ENCODE assay signal across 8 cellular contexts in the genomic region with DNA sequence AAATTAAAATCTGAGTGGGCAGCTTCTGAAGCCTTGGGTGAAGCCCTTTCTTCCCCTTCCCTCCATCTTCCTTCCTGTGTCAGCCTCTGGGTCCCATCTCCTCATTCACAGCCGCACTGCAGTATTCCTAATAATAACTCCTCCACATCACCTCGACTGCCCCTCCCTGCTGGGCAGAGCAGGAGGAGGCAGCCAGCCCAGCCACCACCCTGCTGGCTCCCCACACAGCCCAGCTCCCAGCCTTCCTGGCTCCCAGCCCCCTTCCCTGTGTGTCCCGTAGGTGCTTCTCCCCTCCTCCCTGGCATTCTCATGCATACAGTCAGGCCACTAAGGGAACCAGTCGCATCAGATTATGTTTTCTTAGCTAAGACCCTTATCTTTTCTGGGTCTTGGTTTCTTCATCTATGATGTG. TPM values are rescaled to one million over a fixed set of nuclear protein-coding genes. Genes with fewer than 3 reads are reported as not detected.
A peak's percentile ranks its signal among the peaks of the same experiment; 100 is the strongest.
DNase-seq lines count a peak whose midpoint lies in the region; ATAC-seq, FAIRE-seq and TF ChIP-seq lines count a peak whose summit lies in the region.

No MANE protein-coding gene starts in this region.

- SMC1A ChIA-PET in GM12878 (lab: Charles Lee; ENCODE audit: uncharacterized antibody, unreplicated experiment), result interaction anchor here (1.2 to 4.3 kb wide), 5 partner anchors 12 to 146 kb away, joined by 3 to 24 read pairs (median 8); no protein-coding TSS in a partner anchor

- peak overlapping the region; percentile 66 for H3K4me2 ChIP-seq in GM12878 (ENCODE audit: control insufficient read depth, insufficient read depth)

- no peak for FAIRE-seq in GM12878 (lab: Jason Lieb, UNC)

- H3K4me3 ChIP-seq in HFF-Myc (replicated peaks; ENCODE audit: low read depth, low read length) (peak overlapping the region; percentile 1; the same call in 1 of the 2 replicates), GM12878 (no peak overlapping the region), testis (no peak overlapping the region)

- peaks cover 18 to 20% of the 10 kb centered on the region in 2 experiments for H3K36me3 ChIP-seq in GM12878 (ENCODE audit: control insufficient read depth in 2 of 2, insufficient read depth in 2 of 2, low read length in 1 of 2)
- no peaks in the 10 kb centered on the region for H3K36me3 ChIP-seq in testis (ENCODE audit: low read depth, missing control alignments)

- TF ChIP-seq CTCF in HFF-Myc (IDR thresholded peaks at IDR 0.05; ENCODE audit: low read depth, low read length, missing control alignments) (no peak), GM12878 (IDR thresholded peaks at IDR 0.05 in 2 of 3, conservative IDR thresholded peaks at IDR 0.05 in 1 of 3; ENCODE audit: control insufficient read depth in 2 of 3, extremely low read depth in 1 of 3, insufficient read depth in 1 of 3, low read depth in 3 of 3, low read length in 3 of 3) (no peak), testis (IDR thresholded peaks at IDR 0.05) (no peak)

- no TSS peak for BruUV-seq in GM12878 (replicated peaks; lab: Mats Ljungman, UMichigan)

- WGBS in GM12878 (ENCODE audit: insufficient coverage, insufficient replicate concordance, low lambda C conversion rate, missing lambda C conversion rate), result 61% methylated on average over 4 of the region's 4 CpGs
- 25 to 46% methylated on average over 4 of the region's 4 CpGs for WGBS in testis, 2 donors

- H3K79me2 ChIP-seq in GM12878 (ENCODE audit: control insufficient read depth, insufficient read depth, low read length), result peaks cover 47% of the 10 kb centered on the region

- H3K9me3 ChIP-seq in GM12878 (replicated peaks; ENCODE audit: control insufficient read depth, insufficient read depth, low read length), result no peaks in the 10 kb centered on the region
- H3K9me3 ChIP-seq in testis, result no peaks in the 10 kb centered on the region

- H3K27ac ChIP-seq in GM12878 (ENCODE audit: control insufficient read depth, insufficient read depth) (no peak overlapping the region), testis (peak overlapping the region; percentile 74 to 80)

- TF ChIP-seq POLR2A in GM12878 (IDR thresholded peaks at IDR 0.05; ENCODE audit: low read depth, low read length), result no peak
- TF ChIP-seq POLR2A in testis (IDR thresholded peaks at IDR 0.05), result no peak

- DNase-seq in HFF-Myc (ENCODE audit: extremely low read depth, low read depth) (no peak), GM12878 (ENCODE audit: low read depth, low spot score) (no peak), iris pigment epithelial cell (ENCODE audit: low read depth) (peak; percentile 19), testis (peak; percentile 72)

- POLR2A ChIA-PET in GM12878 (lab: Charles Lee), result interaction anchor here (1.1 to 3.4 kb wide), 3 partner anchors 11 to 17 kb away, joined by 3 to 32 read pairs (median 19); a partner anchor contains a TSS

- RAD21 ChIA-PET in GM12878 (lab: Charles Lee; ENCODE audit: unreplicated experiment), result interaction anchor here (0.6 to 2.9 kb wide), 3 partner anchors 12 to 90 kb away, joined by 3 to 18 read pairs (median 11); a partner anchor contains a TSS

- no peak for TF ChIP-seq RAD21 in GM12878 (IDR thresholded peaks at IDR 0.05; ENCODE audit: insufficient read depth, low read depth, low read length)

- no peaks in the 10 kb centered on the region for H3K27me3 ChIP-seq in GM12878 (replicated peaks in 1 of 2; ENCODE audit: control insufficient read depth in 2 of 2, insufficient read depth in 2 of 2, low read length in 1 of 2)
- H3K27me3 ChIP-seq in testis, result no peaks in the 10 kb centered on the region

- H3K9ac ChIP-seq in GM12878 (ENCODE audit: control insufficient read depth, insufficient read depth, low read length), result no peak overlapping the region; the same call in 1 of the 2 replicates

- intact Hi-C loops in GM12878 (cut with micrococcal nuclease; ENCODE audit: unreplicated experiment) (loop anchor here (5.0 kb wide), 1 partner anchor 225 kb away; no protein-coding TSS in a partner anchor), testis (cut with DNase I; ENCODE audit: low total_unique reads) (loop anchor here (10.0 kb wide), 1 partner anchor 53 kb away; a partner anchor contains a TSS)

- H3K4me1 ChIP-seq in GM12878 (ENCODE audit: control insufficient read depth, insufficient read depth, low read length) (peaks cover 10% of the 10 kb centered on the region), testis (peaks cover 68% of the 10 kb centered on the region)

- H4K20me1 ChIP-seq in GM12878 (ENCODE audit: control insufficient read depth, insufficient read depth), result no peaks in the 10 kb centered on the region

- ATAC-seq in GM12878 (no peak), GM18870 (IDR thresholded peaks at IDR 0.05; ENCODE audit: unreplicated experiment) (no peak), GM19463 (IDR thresholded peaks at IDR 0.05; ENCODE audit: unreplicated experiment) (no peak), GM21528 (IDR thresholded peaks at IDR 0.05; ENCODE audit: low FRiP score, unreplicated experiment) (no peak), HG03521 (IDR thresholded peaks at IDR 0.05; ENCODE audit: unreplicated experiment) (no peak)

- no peak for TF ChIP-seq EP300 in GM12878 (IDR thresholded peaks at IDR 0.05; ENCODE audit: borderline replicate concordance in 1 of 2, control insufficient read depth in 1 of 2, low read depth in 2 of 2, low read length in 2 of 2)

- CTCF ChIA-PET in GM12878 (lab: Yijun Ruan, JAX), result interaction anchor here (0.8 to 7.4 kb wide), 9 partner anchors 11 to 214 kb away, joined by 3 to 69 read pairs (median 15); a partner anchor contains a TSS

- no peak overlapping the region for H2AFZ ChIP-seq in GM12878 (ENCODE audit: control insufficient read depth, low read depth, low read length)

- in situ Hi-C loops in GM12878 (cut with MboI), result no loop called here

RNA-seq across cellular contexts. Expression of a gene that starts 3.7 kb away (rescaled TPM):
- total RNA-seq in GM12878 (2013; cell fraction: nucleolus; rRNA removed), result 9.8 and 9.9 TPM in 2 replicates
- total RNA-seq in GM12878 (2014; rRNA removed) (6.3 and 7.1 TPM in 2 replicates), GM12878 (2014; rRNA removed; fragmentation: Illumina TruSeq; extraction: Trizol) (4.7 and 5.1 TPM in 2 replicates), GM12878 (2021) (14.4 and 16.6 TPM in 2 replicates), testis (10 to 100 TPM; 40.6 to 43.4 TPM)
- polyA plus RNA-seq in GM12878 (2011; ENCODE audit: low read depth), result 4.4 TPM
- polyA plus RNA-seq in GM12878 (2011; rRNA removed) (5.0 and 7.1 TPM in 2 replicates), GM12878 (2014; fragmentation: Illumina TruSeq; extraction: Trizol) (2.2 and 5.4 TPM in 2 replicates), GM12878 (2014; fragmentation: Nextera tagmentation; extraction: Ambion mirVana) (under 1 TPM; 0.50 to 0.93 TPM), GM12878 (2014; rRNA removed) (20.9 and 21.8 TPM in 2 replicates), GM12878 (2016; fragmentation: Nextera tagmentation; extraction: Ambion mirVana) (1 to 10 TPM; 2.7 to 8.8 TPM), testis (ENCODE audit: insufficient read depth, low read depth, low replicate concordance) (28.6 TPM)
- 7.4 and 12.0 TPM in 2 replicates for polyA plus RNA-seq in GM12878 (2011; cell fraction: cytosol; rRNA removed)
- polyA plus RNA-seq in GM12878 (2011; cell fraction: nucleus; rRNA removed), result 49.7 and 69.0 TPM in 2 replicates
- 7.9 and 10.3 TPM in 2 replicates for polyA plus RNA-seq in GM12878 (2012)
- polyA minus RNA-seq in GM12878 (2011; rRNA and poly(A)+ RNA removed), result 3.4 and 5.6 TPM in 2 replicates
- 1.3 and 2.7 TPM in 2 replicates for polyA minus RNA-seq in GM12878 (2011; cell fraction: cytosol; rRNA and poly(A)+ RNA removed)
- 6.2 and 14.2 TPM in 2 replicates for polyA minus RNA-seq in GM12878 (2011; cell fraction: nucleus; rRNA and poly(A)+ RNA removed)

RNA-seq across cellular contexts. Expression of a gene that starts 15.9 kb away (rescaled TPM):
- total RNA-seq in GM12878 (2013; cell fraction: nucleolus; rRNA removed), result 92.6 and 92.8 TPM in 2 replicates
- total RNA-seq in GM12878 (2014; rRNA removed), result 93.6 and 97.4 TPM in 2 replicates
- 61.3 and 62.3 TPM in 2 replicates for total RNA-seq in GM12878 (2014; rRNA removed; fragmentation: Illumina TruSeq; extraction: Trizol)
- total RNA-seq in GM12878 (2021), result 99.1 and 102 TPM in 2 replicates
- polyA plus RNA-seq in GM12878 (2011; ENCODE audit: low read depth), result 48.7 TPM
- polyA plus RNA-seq in GM12878 (2011; rRNA removed), result 74.7 and 91.2 TPM in 2 replicates
- 67.5 and 81.8 TPM in 2 replicates for polyA plus RNA-seq in GM12878 (2011; cell fraction: cytosol; rRNA removed)
- 193 and 252 TPM in 2 replicates for polyA plus RNA-seq in GM12878 (2011; cell fraction: nucleus; rRNA removed)
- polyA plus RNA-seq in GM12878 (2012), result 40.1 and 60.0 TPM in 2 replicates
- polyA plus RNA-seq in GM12878 (2014; fragmentation: Illumina TruSeq; extraction: Trizol), result 116 and 121 TPM in 2 replicates
- 10 to 100 TPM; 26.5 to 27.3 TPM for polyA plus RNA-seq in GM12878 (2014; fragmentation: Nextera tagmentation; extraction: Ambion mirVana)
- polyA plus RNA-seq in GM12878 (2014; rRNA removed), result 96.9 and 98.8 TPM in 2 replicates
- 100 to 1,000 TPM; 112 to 114 TPM for polyA plus RNA-seq in GM12878 (2016; fragmentation: Nextera tagmentation; extraction: Ambion mirVana)
- polyA minus RNA-seq in GM12878 (2011; rRNA and poly(A)+ RNA removed), result 36.6 and 67.0 TPM in 2 replicates
- polyA minus RNA-seq in GM12878 (2011; cell fraction: cytosol; rRNA and poly(A)+ RNA removed), result 19.4 and 32.1 TPM in 2 replicates
- 30.7 and 68.6 TPM in 2 replicates for polyA minus RNA-seq in GM12878 (2011; cell fraction: nucleus; rRNA and poly(A)+ RNA removed)
- 10 to 100 TPM; 51.8 to 60.3 TPM for total RNA-seq in testis
- polyA plus RNA-seq in testis (ENCODE audit: insufficient read depth, low read depth, low replicate concordance), result 38.6 TPM

RNA-seq across cellular contexts. Expression of a gene that starts 17.8 kb away (rescaled TPM):
- 971 and 990 TPM in 2 replicates for total RNA-seq in GM12878 (2013; cell fraction: nucleolus; rRNA removed)
- total RNA-seq in GM12878 (2014; rRNA removed), result 8,450 and 8,907 TPM in 2 replicates
- 5,296 and 5,818 TPM in 2 replicates for total RNA-seq in GM12878 (2014; rRNA removed; fragmentation: Illumina TruSeq; extraction: Trizol)
- total RNA-seq in GM12878 (2021), result 5,606 and 5,698 TPM in 2 replicates
- polyA plus RNA-seq in GM12878 (2011; ENCODE audit: low read depth), result 4,872 TPM
- 7,976 and 14,240 TPM in 2 replicates for polyA plus RNA-seq in GM12878 (2011; rRNA removed)
- polyA plus RNA-seq in GM12878 (2011; cell fraction: cytosol; rRNA removed), result 25,075 and 29,832 TPM in 2 replicates
- 10,735 and 12,198 TPM in 2 replicates for polyA plus RNA-seq in GM12878 (2011; cell fraction: nucleus; rRNA removed)
- polyA plus RNA-seq in GM12878 (2012), result 10,674 and 13,698 TPM in 2 replicates
- polyA plus RNA-seq in GM12878 (2014; fragmentation: Illumina TruSeq; extraction: Trizol), result 5,112 and 9,478 TPM in 2 replicates
- polyA plus RNA-seq in GM12878 (2014; fragmentation: Nextera tagmentation; extraction: Ambion mirVana), result over 10,000 TPM in 1 of 2 experiments, 1,000 to 10,000 TPM in 1; 9,323 to 11,518 TPM
- 9,590 and 10,389 TPM in 2 replicates for polyA plus RNA-seq in GM12878 (2014; rRNA removed)
- 1,000 to 10,000 TPM; 9,069 to 9,909 TPM for polyA plus RNA-seq in GM12878 (2016; fragmentation: Nextera tagmentation; extraction: Ambion mirVana)
- polyA minus RNA-seq in GM12878 (2011; rRNA and poly(A)+ RNA removed), result 10,096 and 19,827 TPM in 2 replicates
- 5,010 and 5,239 TPM in 2 replicates for polyA minus RNA-seq in GM12878 (2011; cell fraction: cytosol; rRNA and poly(A)+ RNA removed)
- polyA minus RNA-seq in GM12878 (2011; cell fraction: nucleus; rRNA and poly(A)+ RNA removed), result 1,914 and 2,640 TPM in 2 replicates
- 1,000 to 10,000 TPM; 1,591 to 1,928 TPM for total RNA-seq in testis
- polyA plus RNA-seq in testis (ENCODE audit: insufficient read depth, low read depth, low replicate concordance), result 1,857 TPM

RNA-seq across cellular contexts. Expression of a gene that starts 55.0 kb away (rescaled TPM):
- 232 and 247 TPM in 2 replicates for total RNA-seq in GM12878 (2013; cell fraction: nucleolus; rRNA removed)
- total RNA-seq in GM12878 (2014; rRNA removed) (303 and 304 TPM in 2 replicates), GM12878 (2014; rRNA removed; fragmentation: Illumina TruSeq; extraction: Trizol) (182 and 184 TPM in 2 replicates), GM12878 (2021) (323 and 342 TPM in 2 replicates), testis (100 to 1,000 TPM; 314 to 328 TPM)
- 145 TPM for polyA plus RNA-seq in GM12878 (2011; ENCODE audit: low read depth)
- polyA plus RNA-seq in GM12878 (2011; rRNA removed) (83.6 and 113 TPM in 2 replicates), GM12878 (2014; fragmentation: Illumina TruSeq; extraction: Trizol) (250 and 254 TPM in 2 replicates), GM12878 (2014; fragmentation: Nextera tagmentation; extraction: Ambion mirVana) (100 to 1,000 TPM in 1 of 2 experiments, 10 to 100 TPM in 1; 58.6 to 109 TPM), GM12878 (2014; rRNA removed) (179 and 208 TPM in 2 replicates), GM12878 (2016; fragmentation: Nextera tagmentation; extraction: Ambion mirVana) (100 to 1,000 TPM in 1 of 2 experiments, 10 to 100 TPM in 1; 99.6 to 109 TPM), testis (ENCODE audit: insufficient read depth, low read depth, low replicate concordance) (160 TPM)
- 141 and 175 TPM in 2 replicates for polyA plus RNA-seq in GM12878 (2011; cell fraction: cytosol; rRNA removed)
- polyA plus RNA-seq in GM12878 (2011; cell fraction: nucleus; rRNA removed), result 211 and 406 TPM in 2 replicates
- 107 and 108 TPM in 2 replicates for polyA plus RNA-seq in GM12878 (2012)
- polyA minus RNA-seq in GM12878 (2011; rRNA and poly(A)+ RNA removed), result 223 and 229 TPM in 2 replicates
- 125 and 140 TPM in 2 replicates for polyA minus RNA-seq in GM12878 (2011; cell fraction: cytosol; rRNA and poly(A)+ RNA removed)
- polyA minus RNA-seq in GM12878 (2011; cell fraction: nucleus; rRNA and poly(A)+ RNA removed), result 64.0 and 145 TPM in 2 replicates

RNA-seq across cellular contexts. Expression of a gene that starts 58.2 kb away (rescaled TPM):
- total RNA-seq in GM12878 (2013; cell fraction: nucleolus; rRNA removed), result 64.5 and 66.0 TPM in 2 replicates
- 141 and 144 TPM in 2 replicates for total RNA-seq in GM12878 (2014; rRNA removed)
- total RNA-seq in GM12878 (2014; rRNA removed; fragmentation: Illumina TruSeq; extraction: Trizol), result 96.9 and 98.2 TPM in 2 replicates
- total RNA-seq in GM12878 (2021), result 110 and 113 TPM in 2 replicates
- polyA plus RNA-seq in GM12878 (2011; ENCODE audit: low read depth), result 34.6 TPM
- 84.0 and 160 TPM in 2 replicates for polyA plus RNA-seq in GM12878 (2011; rRNA removed)
- polyA plus RNA-seq in GM12878 (2011; cell fraction: cytosol; rRNA removed), result 138 and 147 TPM in 2 replicates
- 98.8 and 145 TPM in 2 replicates for polyA plus RNA-seq in GM12878 (2011; cell fraction: nucleus; rRNA removed)
- polyA plus RNA-seq in GM12878 (2012), result 50.7 and 70.2 TPM in 2 replicates
- 110 and 146 TPM in 2 replicates for polyA plus RNA-seq in GM12878 (2014; fragmentation: Illumina TruSeq; extraction: Trizol)
- polyA plus RNA-seq in GM12878 (2014; fragmentation: Nextera tagmentation; extraction: Ambion mirVana), result 10 to 100 TPM; 24.2 to 32.8 TPM
- 114 TPM in 2 replicates for polyA plus RNA-seq in GM12878 (2014; rRNA removed)
- polyA plus RNA-seq in GM12878 (2016; fragmentation: Nextera tagmentation; extraction: Ambion mirVana), result 100 to 1,000 TPM; 105 to 108 TPM
- polyA minus RNA-seq in GM12878 (2011; rRNA and poly(A)+ RNA removed), result 165 and 222 TPM in 2 replicates
- 89.0 and 105 TPM in 2 replicates for polyA minus RNA-seq in GM12878 (2011; cell fraction: cytosol; rRNA and poly(A)+ RNA removed)
- 67.3 and 111 TPM in 2 replicates for polyA minus RNA-seq in GM12878 (2011; cell fraction: nucleus; rRNA and poly(A)+ RNA removed)
- 10 to 100 TPM; 42.9 to 43.1 TPM for total RNA-seq in testis
- polyA plus RNA-seq in testis (ENCODE audit: insufficient read depth, low read depth, low replicate concordance), result 46.6 TPM

Comparison
In these comparisons a context has a peak if more than half of its experiments do, and no peak if none do; other contexts are left out.
1. DNase-seq: peak in iris pigment epithelial cell (single experiment) and testis (single experiment); none in HFF-Myc (single experiment) and GM12878 (single experiment).